ENCODE assay signal across 17 cellular contexts in the genomic region with DNA sequence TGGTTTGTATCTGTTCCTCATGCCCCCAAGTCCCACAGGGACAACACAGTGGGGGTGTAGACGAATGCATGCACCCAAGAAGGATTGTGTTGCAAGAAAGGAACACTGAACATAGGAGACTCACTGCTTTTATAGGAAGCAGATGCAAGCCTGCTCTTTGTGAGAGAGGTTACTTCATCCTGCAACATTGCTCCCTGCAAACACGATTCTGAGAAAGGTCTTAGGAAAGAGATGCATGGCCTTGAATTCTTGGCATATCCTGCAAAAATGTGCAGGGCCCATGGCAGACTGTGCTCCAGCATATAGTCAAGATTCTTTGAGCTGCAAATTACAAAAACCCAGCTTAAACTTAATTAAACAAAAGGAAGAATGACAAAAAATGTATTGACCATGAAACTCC.
DNase-seq lines count a peak whose midpoint lies in the region; ATAC-seq, FAIRE-seq and TF ChIP-seq lines count a peak whose summit lies in the region.
"Had no signal": no experiment of that assay in that cellular context is flagged by ENCODE, and none has a peak within 500 bp of the region (broad histone marks: within the 10 kb centered on the region; RNA-seq: fewer than 3 reads in every experiment).

No MANE protein-coding gene starts in this region.

- intact Hi-C loops in testis (cut with DNase I; ENCODE audit: low total_unique reads): no loop called here

- H3K79me1 ChIP-seq in H1 (ENCODE audit: low read depth, low read length): no peaks in the 10 kb centered on the region

- H2BK12ac ChIP-seq in H1 (ENCODE audit: low read depth, low read length): no peak overlapping the region

- no peak for TF ChIP-seq EP300 in H1 (IDR thresholded peaks at IDR 0.05; ENCODE audit: borderline replicate concordance in 1 of 2, low read depth in 2 of 2, low read length in 2 of 2)

- H2AK5ac ChIP-seq in H1 (ENCODE audit: low read depth, low read length): no peak overlapping the region

- DNase-seq in GM23338 (ENCODE audit: low spot score) (peak; percentile 6), H1 (ENCODE audit: low read depth in 1 of 2, low spot score in 2 of 2) (no peak), testis (peak; percentile 33), brain microvascular endothelial cell (no peak), cerebellar cortex (ENCODE audit: low spot score) (no peak), NOMO-1 (lab: John Stamatoyannopoulos, UW; ENCODE audit: unreplicated experiment in 2 of 2) (no peak)
- DNase-seq: BE2C; CD4-positive, alpha-beta memory T cell; DMS79; EL had no signal

- peaks cover 2% of the 10 kb centered on the region for H3K27me3 Mint-ChIP-seq in GM23338 (ENCODE audit: insufficient read depth, low read depth, poor library complexity)

- H4K8ac ChIP-seq in H1 (ENCODE audit: extremely low read depth, insufficient read depth, low read length): no peak overlapping the region

- H3K36me3 Mint-ChIP-seq in GM23338 (ENCODE audit: low read depth): no peaks in the 10 kb centered on the region
- H3K36me3 Mint-ChIP-seq: CD4-positive, alpha-beta memory T cell had no signal

- H3F3A ChIP-seq in GM23338 (replicated peaks; ENCODE audit: low read depth): no peaks in the 10 kb centered on the region

- H3K9ac ChIP-seq in H1 (replicated peaks in 1 of 4; ENCODE audit: extremely low read depth in 1 of 4, low read depth in 3 of 4, low read length in 3 of 4): no peak overlapping the region

- H3K27ac Mint-ChIP-seq in GM23338: no peak overlapping the region
- H3K27ac Mint-ChIP-seq: CD4-positive, alpha-beta memory T cell had no signal

- peaks cover 7% of the 10 kb centered on the region; the same call in 1 of the 3 replicates for H3K4me1 Mint-ChIP-seq in GM23338
- H3K4me1 Mint-ChIP-seq: CD4-positive, alpha-beta memory T cell had no signal

- no peak overlapping the region for H2BK120ac ChIP-seq in H1 (replicated peaks; ENCODE audit: low read depth, low read length)

- no peak overlapping the region for H3K27ac ChIP-seq in GM23338 (ENCODE audit: low read depth)
- peak overlapping the region; percentile 26; the same call in 1 of the 2 replicates for H3K27ac ChIP-seq in VCaP
- no peak overlapping the region for H3K27ac ChIP-seq in H1 (ENCODE audit: low read depth, low read length)
- peak overlapping the region in 1 of 2 donors; percentile 24 for H3K27ac ChIP-seq in testis
- no peak overlapping the region for H3K27ac ChIP-seq in brain microvascular endothelial cell
- H3K27ac ChIP-seq: C4-2B, HL-60 had no signal

- POLR2A ChIA-PET in H1 (lab: Charles Lee; ENCODE audit: partially characterized antibody): no interaction called here

- no peak overlapping the region for H3K18ac ChIP-seq in H1 (ENCODE audit: extremely low read depth, low read length)

- H4K20me1 ChIP-seq in GM23338 (replicated peaks; ENCODE audit: insufficient read depth) (no peaks in the 10 kb centered on the region), H1 (replicated peaks in 1 of 2; ENCODE audit: control insufficient read depth in 1 of 2, insufficient read depth in 2 of 2, low read length in 2 of 2) (no peaks in the 10 kb centered on the region)

- H3K23ac ChIP-seq in H1 (ENCODE audit: insufficient read length): no peak overlapping the region

- no peaks in the 10 kb centered on the region for H3K79me2 ChIP-seq in GM23338 (replicated peaks; ENCODE audit: insufficient read depth)
- no peaks in the 10 kb centered on the region for H3K79me2 ChIP-seq in H1 (ENCODE audit: control insufficient read depth in 1 of 2, insufficient read depth in 2 of 2, low read length in 2 of 2)

- no peak overlapping the region for H4K5ac ChIP-seq in H1 (ENCODE audit: insufficient read length, low read depth, low read length)

- in situ Hi-C loops in brain microvascular endothelial cell (cut with HindIII; ENCODE audit: low pct_ligation_motif_present, low sequenced_read_pairs): no loop called here

- TF ChIP-seq CTCF in GM23338 (conservative IDR thresholded peaks at IDR 0.05; ENCODE audit: low read depth in 2 of 2) (no peak), VCaP (conservative IDR thresholded peaks at IDR 0.05) (no peak), H1 (IDR thresholded peaks at IDR 0.05; ENCODE audit: control extremely low read depth in 1 of 3, insufficient read depth in 1 of 3, low read depth in 1 of 3, low read length in 3 of 3) (no peak), testis (IDR thresholded peaks at IDR 0.05) (no peak), brain microvascular endothelial cell (IDR thresholded peaks at IDR 0.05; ENCODE audit: low read depth, low read length, missing control alignments) (no peak)

- H2AFZ ChIP-seq in GM23338 (peak overlapping the region; percentile 72), H1 (ENCODE audit: low read length) (peak overlapping the region; percentile 26; the same call in 1 of the 2 replicates)

- H3K23me2 ChIP-seq in H1 (ENCODE audit: low read depth, low read length): no peaks in the 10 kb centered on the region

- H3K4me2 ChIP-seq in GM23338: no peak overlapping the region
- H3K4me2 ChIP-seq in H1 (ENCODE audit: insufficient read depth in 1 of 2, low read depth in 2 of 2, low read length in 2 of 2): no peak overlapping the region

- H3K9me2 ChIP-seq in GM23338 (ENCODE audit: insufficient read depth): no peaks in the 10 kb centered on the region

- WGBS in H1 (ENCODE audit: extremely low coverage in 1 of 2, insufficient coverage in 1 of 2, insufficient read length in 1 of 2, insufficient replicate concordance in 2 of 2, low coverage in 1 of 2, low lambda C conversion rate in 2 of 2, missing lambda C conversion rate in 1 of 2), 2 experiments: 61% methylated on average over 2 of the region's 2 CpGs; no CpG with 5 or more reads in 1 of the 2 experiments
- 7 to 17% methylated on average over 2 of the region's 2 CpGs for WGBS in testis, 2 donors

- H3K36me3 ChIP-seq in GM23338 (ENCODE audit: insufficient read depth) (no peaks in the 10 kb centered on the region), H1 (ENCODE audit: control insufficient read depth in 2 of 4, insufficient read depth in 4 of 4, low read length in 3 of 4) (no peaks in the 10 kb centered on the region), testis (ENCODE audit: low read depth, missing control alignments) (no peaks in the 10 kb centered on the region), brain microvascular endothelial cell (replicated peaks) (no peaks in the 10 kb centered on the region)
- H3K36me3 ChIP-seq: BE2C had no signal

- no peak overlapping the region for H3K56ac ChIP-seq in H1 (replicated peaks; ENCODE audit: insufficient read length, low read depth, low read length)

- H3K4me1 ChIP-seq in GM23338 (ENCODE audit: insufficient read depth) (no peaks in the 10 kb centered on the region; the same call in 1 of the 2 replicates), H1 (replicated peaks in 1 of 4; ENCODE audit: control insufficient read depth in 3 of 4, insufficient read depth in 4 of 4, low read length in 3 of 4) (no peaks in the 10 kb centered on the region), testis (peaks cover 26% of the 10 kb centered on the region)
- H3K4me1 ChIP-seq: BE2C had no signal

- no peak for ATAC-seq in GM23338
- ATAC-seq: HCT116 had no signal

- H3K9me3 ChIP-seq in H1 (ENCODE audit: insufficient read depth in 2 of 2, low read depth in 1 of 2, low read length in 1 of 2) (no peaks in the 10 kb centered on the region), testis (no peaks in the 10 kb centered on the region)
- H3K9me3 ChIP-seq: BE2C had no signal

- CTCF ChIA-PET in H1 (lab: Charles Lee; ENCODE audit: partially characterized antibody): interaction anchor here (0.7 to 1.5 kb wide), 5 partner anchors 16 to 509 kb away, joined by 3 to 6 read pairs (median 4); no protein-coding TSS in a partner anchor

- no peak overlapping the region for H2BK5ac ChIP-seq in H1 (ENCODE audit: low read depth, low read length)

- H3K27me3 ChIP-seq in GM23338 (ENCODE audit: insufficient read depth) (no peaks in the 10 kb centered on the region), H1 (replicated peaks in 1 of 4; ENCODE audit: control insufficient read depth in 3 of 4, extremely low read depth in 1 of 4, insufficient read depth in 3 of 4, low read length in 3 of 4) (no peaks in the 10 kb centered on the region), testis (no peaks in the 10 kb centered on the region), brain microvascular endothelial cell (replicated peaks) (no peaks in the 10 kb centered on the region)
- H3K27me3 ChIP-seq: BE2C had no signal

- H4K91ac ChIP-seq in H1 (replicated peaks; ENCODE audit: insufficient read length, low read length): no peak overlapping the region

- H3K4ac ChIP-seq in H1 (replicated peaks; ENCODE audit: insufficient read length, low read depth, low read length): no peak overlapping the region

- no peaks in the 10 kb centered on the region for H3K9me3 Mint-ChIP-seq in GM23338
- H3K9me3 Mint-ChIP-seq: CD4-positive, alpha-beta memory T cell had no signal

- no peak overlapping the region for H3K14ac ChIP-seq in H1 (ENCODE audit: insufficient read length)

- TF ChIP-seq POLR2A in H1 (IDR thresholded peaks at IDR 0.05; ENCODE audit: control extremely low read depth in 1 of 2, low read depth in 2 of 2, low read length in 2 of 2): no peak
- no peak for TF ChIP-seq POLR2A in testis (IDR thresholded peaks at IDR 0.05)

- no peak overlapping the region for H2BK15ac ChIP-seq in H1 (ENCODE audit: low read length)

- no peak overlapping the region for H2BK20ac ChIP-seq in H1 (ENCODE audit: low read length)

- FAIRE-seq in H1 (lab: Jason Lieb, UNC): no peak
- FAIRE-seq: A204.1, G401.6, GM19239 had no signal

- no peak overlapping the region for H3K4me3 ChIP-seq in GM23338
- H3K4me3 ChIP-seq in H1 (ENCODE audit: extremely low read depth in 1 of 4, insufficient read depth in 2 of 4, low read depth in 3 of 4, low read length in 4 of 4): no peak overlapping the region
- no peak overlapping the region for H3K4me3 ChIP-seq in testis
- H3K4me3 ChIP-seq in brain microvascular endothelial cell (ENCODE audit: low read depth, low read length): no peak overlapping the region

- TF ChIP-seq RAD21 in H1 (IDR thresholded peaks at IDR 0.05 in 1 of 2, conservative IDR thresholded peaks at IDR 0.05 in 1 of 2; ENCODE audit: low read depth in 2 of 2, low read length in 2 of 2): no peak

- H3K4me3 Mint-ChIP-seq in GM23338: no peak overlapping the region
- H3K4me3 Mint-ChIP-seq: CD4-positive, alpha-beta memory T cell had no signal

TF ChIP-seq in GM23338, 12 proteins besides CTCF, POLR2A, EP300 and RAD21 (continues in another document):
- TF ChIP-seq ZNF331 (CRISPR knock-in tag; IDR thresholded peaks at IDR 0.05; ENCODE audit: low read depth) (no peak), NANOG (IDR thresholded peaks at IDR 0.05; ENCODE audit: borderline replicate concordance) (no peak), JUNB (IDR thresholded peaks at IDR 0.05; ENCODE audit: unreplicated experiment) (no peak)

TF ChIP-seq in H1, 55 proteins besides CTCF, POLR2A, EP300 and RAD21 (continues in another document):
- TF ChIP-seq CBX5 (IDR thresholded peaks at IDR 0.05; ENCODE audit: low read depth, low read length): no peak
- no peak for TF ChIP-seq ASH2L (IDR thresholded peaks at IDR 0.05; ENCODE audit: low read length)
- TF ChIP-seq KDM5A (IDR thresholded peaks at IDR 0.05; ENCODE audit: low read length): no peak
- no peak for TF ChIP-seq TBP (IDR thresholded peaks at IDR 0.05; ENCODE audit: low read depth, low read length)
- TF ChIP-seq POU5F1 (IDR thresholded peaks at IDR 0.05; ENCODE audit: low read depth, low read length): no peak
- no peak for TF ChIP-seq SP2 (IDR thresholded peaks at IDR 0.05; ENCODE audit: low read length)
- no peak for TF ChIP-seq RXRA (IDR thresholded peaks at IDR 0.05; ENCODE audit: insufficient read depth, low read depth, low read length)

Comparison
In these comparisons a context has a peak if more than half of its experiments do, and no peak if none do; other contexts are left out.
1. DNase-seq: peak in GM23338 (single experiment) and testis (single experiment); none in H1 (0 of 2), brain microvascular endothelial cell (single experiment), cerebellar cortex (single experiment) and NOMO-1 (0 of 2).